26 cellular contexts compared by ENCODE assay signal in the genomic region with DNA sequence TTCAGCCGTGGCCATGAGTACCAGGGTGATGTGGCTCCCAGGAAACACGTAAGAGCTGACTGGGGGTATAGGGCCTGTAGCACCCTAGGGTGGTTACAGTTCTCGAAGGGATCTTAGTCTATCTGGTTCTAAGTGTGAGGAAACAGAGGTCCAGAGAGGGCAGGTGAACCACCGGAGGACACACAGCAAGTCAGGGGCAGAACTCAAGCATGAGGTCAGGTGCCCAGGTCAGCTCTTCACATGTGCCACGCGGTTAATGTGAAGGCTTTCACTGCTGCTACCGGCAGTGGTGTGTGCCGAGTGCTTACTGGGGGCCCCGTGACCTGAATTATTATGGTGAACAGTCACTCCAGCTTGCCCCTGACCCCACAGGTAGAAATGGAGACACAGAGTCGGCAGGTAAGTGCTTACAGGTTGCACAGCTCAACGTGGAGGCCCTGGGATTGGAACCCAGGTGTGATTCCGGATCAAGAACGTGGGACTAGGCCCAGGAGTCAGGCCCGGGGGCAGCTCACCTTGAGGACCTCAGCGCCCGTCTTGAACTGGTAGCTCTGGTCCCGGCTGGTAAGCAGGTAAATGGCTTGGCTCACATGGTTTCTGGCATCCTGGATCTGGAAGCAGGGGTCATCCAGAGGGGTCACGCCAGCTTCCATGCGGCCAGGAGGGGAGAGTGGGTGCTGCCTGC. TPM values are rescaled to one million over a fixed set of nuclear protein-coding genes. Genes with fewer than 3 reads are reported as not detected.
DNase-seq lines count a peak whose midpoint lies in the region; ATAC-seq and TF ChIP-seq lines count a peak whose summit lies in the region.
"Had no signal": no experiment of that assay in that cellular context is flagged by ENCODE, and none has a peak within 500 bp of the region (broad histone marks: within the 10 kb centered on the region; RNA-seq: fewer than 3 reads in every experiment).

No MANE protein-coding gene starts in this region.

- peaks cover 26% of the 10 kb centered on the region for H3K4me1 Mint-ChIP-seq in activated CD8-positive, alpha-beta T cell treated with anti-CD3 and anti-CD28 coated beads, Interleukin-2, amount 10 ng/mL, durations not matched to agents 7 days and 5 days (ENCODE audit: low read depth)
- peaks cover 13% of the 10 kb centered on the region for H3K4me1 Mint-ChIP-seq in activated CD8-positive, alpha-beta T cell treated with anti-CD3 and anti-CD28 coated beads for 36 hours (ENCODE audit: low read depth)
- peaks cover 7% of the 10 kb centered on the region for H3K4me1 Mint-ChIP-seq in T-helper 17 cell

- CTCF ChIA-PET in activated CD8-positive, alpha-beta T cell treated with anti-CD3 and anti-CD28 coated beads, Interleukin-2, amount 10 ng/mL, durations not matched to agents 7 days and 5 days (lab: Charles Lee), result no interaction called here
- CTCF ChIA-PET in activated CD8-positive, alpha-beta T cell treated with anti-CD3 and anti-CD28 coated beads for 36 hours (lab: Charles Lee), result interaction anchor here (1.1 kb wide), 1 partner anchor 39 kb away, joined by 3 read pairs; no protein-coding TSS in a partner anchor

- H3K27ac ChIP-seq in layer of hippocampus (ENCODE audit: low read depth, low read length) (peak overlapping the region; percentile 97), temporal lobe (ENCODE audit: low read depth, low read length) (peak overlapping the region; percentile 99), foreskin keratinocyte (no peak overlapping the region), transverse colon (no peak overlapping the region)

- in situ Hi-C loops in transverse colon (cut with MboI; ENCODE audit: low pct_ligation_motif_present in 1 of 4, low pct_unique_long_range_greater_than_20kb in 1 of 4, low sequenced_read_pairs in 3 of 4), result no loop called here

- POLR2A ChIA-PET in activated CD8-positive, alpha-beta T cell treated with anti-CD3 and anti-CD28 coated beads, Interleukin-2, amount 10 ng/mL, durations not matched to agents 7 days and 5 days (lab: Charles Lee), result no interaction called here
- POLR2A ChIA-PET in activated CD8-positive, alpha-beta T cell treated with anti-CD3 and anti-CD28 coated beads for 36 hours (lab: Charles Lee), result interaction anchor here (0.8 to 1.1 kb wide), 2 partner anchors 13 to 21 kb away, joined by 3 read pairs; no protein-coding TSS in a partner anchor

- no peak for ATAC-seq in activated CD8-positive, alpha-beta T cell treated with anti-CD3 and anti-CD28 coated beads, Interleukin-2, amount 10 ng/mL, durations not matched to agents 7 days and 5 days
- ATAC-seq in activated CD8-positive, alpha-beta T cell treated with anti-CD3 and anti-CD28 coated beads for 36 hours, result no peak
- ATAC-seq in T-helper 17 cell, result no peak
- ATAC-seq in foreskin keratinocyte, result no peak
- ATAC-seq: HCT116; naive thymus-derived CD4-positive, alpha-beta T cell had no signal

- H3K4me3 ChIP-seq in transverse colon, result no peak overlapping the region
- H3K4me3 ChIP-seq: sigmoid colon had no signal

- H3K4me1 ChIP-seq in foreskin keratinocyte (peaks cover 10% of the 10 kb centered on the region), transverse colon (peaks cover 11 to 42% (median 34%) of the 10 kb centered on the region in 4 donors)

- no peak for TF ChIP-seq POLR2A in transverse colon (IDR thresholded peaks at IDR 0.05)

- H3K4me3 Mint-ChIP-seq in activated CD8-positive, alpha-beta T cell treated with anti-CD3 and anti-CD28 coated beads, Interleukin-2, amount 10 ng/mL, durations not matched to agents 7 days and 5 days, result no peak overlapping the region
- no peak overlapping the region for H3K4me3 Mint-ChIP-seq in activated CD8-positive, alpha-beta T cell treated with anti-CD3 and anti-CD28 coated beads for 36 hours
- H3K4me3 Mint-ChIP-seq in T-helper 17 cell, result peak overlapping the region; percentile 58
- H3K4me3 Mint-ChIP-seq: type B pancreatic cell had no signal

- H3K27me3 Mint-ChIP-seq in activated CD8-positive, alpha-beta T cell treated with anti-CD3 and anti-CD28 coated beads, Interleukin-2, amount 10 ng/mL, durations not matched to agents 7 days and 5 days (ENCODE audit: low read depth), result no peaks in the 10 kb centered on the region
- H3K27me3 Mint-ChIP-seq in activated CD8-positive, alpha-beta T cell treated with anti-CD3 and anti-CD28 coated beads for 36 hours, result no peaks in the 10 kb centered on the region
- H3K27me3 Mint-ChIP-seq in T-helper 17 cell, result no peaks in the 10 kb centered on the region
- H3K27me3 Mint-ChIP-seq: brain; naive thymus-derived CD4-positive, alpha-beta T cell; type B pancreatic cell had no signal

- H3K27me3 ChIP-seq in layer of hippocampus (ENCODE audit: control insufficient read depth, insufficient read depth, low read length) (no peaks in the 10 kb centered on the region), foreskin keratinocyte (no peaks in the 10 kb centered on the region), transverse colon (no peaks in the 10 kb centered on the region)
- H3K27me3 ChIP-seq: sigmoid colon had no signal

- DNase-seq in activated CD8-positive, alpha-beta T cell treated with anti-CD3 and anti-CD28 coated beads, Interleukin-2, amount 10 ng/mL, durations not matched to agents 7 days and 5 days, result no peak
- DNase-seq in activated CD8-positive, alpha-beta T cell treated with anti-CD3 and anti-CD28 coated beads for 36 hours, result no peak
- no peak for DNase-seq in T-helper 17 cell
- DNase-seq in activated CD8-positive, alpha-beta memory T cell treated with anti-CD3 and anti-CD28 coated beads, Interleukin-2, amount 50 U/mL, for 4 hours, result no peak
- DNase-seq in foreskin keratinocyte, result no peak
- DNase-seq in transverse colon, result no peak
- DNase-seq: activated CD8-positive, alpha-beta memory T cell treated with anti-CD3 and anti-CD28 coated beads, Interleukin-2, amount 50 U/mL, for 48 hours; activated gamma-delta T cell; effector memory CD4-positive, alpha-beta T cell; foreskin melanocyte; naive thymus-derived CD4-positive, alpha-beta T cell; NCI-H2029 treated with DMSO at 0.1 percent for 48 hours; NCI-H2227 treated with DMSO at 0.1 percent for 48 hours; sigmoid colon; SK-N-SH; stimulated activated CD4-positive, alpha-beta T cell treated with anti-CD3 and anti-CD28 coated beads, Interleukin-15, amount 100 ng/mL, for 24 hours had no signal

- peaks cover 0 to under 1% (median 0%) of the 10 kb centered on the region in 4 donors for H3K36me3 ChIP-seq in transverse colon

- 84% methylated on average over 18 of the region's 19 CpGs; no CpG with 5 or more reads in 1 of the 2 donors for WGBS in transverse colon (ENCODE audit: low coverage in 1 of 2), 2 donors

- no peak for TF ChIP-seq EP300 in transverse colon (IDR thresholded peaks at IDR 0.05; ENCODE audit: low read depth)

- peak overlapping the region; percentile 25 for H3K27ac Mint-ChIP-seq in activated CD8-positive, alpha-beta T cell treated with anti-CD3 and anti-CD28 coated beads, Interleukin-2, amount 10 ng/mL, durations not matched to agents 7 days and 5 days
- H3K27ac Mint-ChIP-seq in activated CD8-positive, alpha-beta T cell treated with anti-CD3 and anti-CD28 coated beads for 36 hours, result no peak overlapping the region
- no peak overlapping the region for H3K27ac Mint-ChIP-seq in T-helper 17 cell
- H3K27ac Mint-ChIP-seq: type B pancreatic cell had no signal

- peaks cover 4% of the 10 kb centered on the region for H3K36me3 Mint-ChIP-seq in activated CD8-positive, alpha-beta T cell treated with anti-CD3 and anti-CD28 coated beads, Interleukin-2, amount 10 ng/mL, durations not matched to agents 7 days and 5 days (ENCODE audit: low read depth)
- no peaks in the 10 kb centered on the region for H3K36me3 Mint-ChIP-seq in activated CD8-positive, alpha-beta T cell treated with anti-CD3 and anti-CD28 coated beads for 36 hours (ENCODE audit: low read depth)
- no peaks in the 10 kb centered on the region for H3K36me3 Mint-ChIP-seq in T-helper 17 cell (ENCODE audit: low read depth)
- H3K36me3 Mint-ChIP-seq: type B pancreatic cell had no signal

- H3K9me3 Mint-ChIP-seq in activated CD8-positive, alpha-beta T cell treated with anti-CD3 and anti-CD28 coated beads, Interleukin-2, amount 10 ng/mL, durations not matched to agents 7 days and 5 days (ENCODE audit: insufficient read depth), result no peaks in the 10 kb centered on the region
- no peaks in the 10 kb centered on the region for H3K9me3 Mint-ChIP-seq in activated CD8-positive, alpha-beta T cell treated with anti-CD3 and anti-CD28 coated beads for 36 hours
- H3K9me3 Mint-ChIP-seq: naive thymus-derived CD4-positive, alpha-beta T cell; type B pancreatic cell had no signal

- H3K9me3 ChIP-seq in T-helper 17 cell (ENCODE audit: control insufficient read depth, low read length, poor library complexity, severe bottlenecking) (no peaks in the 10 kb centered on the region), transverse colon (no peaks in the 10 kb centered on the region)
- H3K9me3 ChIP-seq: sigmoid colon, SK-N-SH had no signal

- intact Hi-C loops in activated CD8-positive, alpha-beta T cell treated with anti-CD3 and anti-CD28 coated beads for 36 hours (cut with micrococcal nuclease), result no loop called here
- intact Hi-C loops in transverse colon (cut with DNase I; ENCODE audit: low total_unique reads), result no loop called here

- no peak for TF ChIP-seq CTCF in activated CD8-positive, alpha-beta T cell treated with anti-CD3 and anti-CD28 coated beads for 36 hours (IDR thresholded peaks at IDR 0.05)
- TF ChIP-seq CTCF in foreskin keratinocyte (conservative IDR thresholded peaks at IDR 0.05), result no peak
- no peak for TF ChIP-seq CTCF in transverse colon (IDR thresholded peaks at IDR 0.05)

RNA-seq across cellular contexts. Expression of a gene that starts 3.1 kb away (rescaled TPM):
- 10 to 100 TPM; 12.3 to 13.1 TPM for total RNA-seq in activated CD8-positive, alpha-beta T cell treated with anti-CD3 and anti-CD28 coated beads, Interleukin-2, amount 10 ng/mL, durations not matched to agents 7 days and 5 days
- 1 to 10 TPM; 3.3 to 3.7 TPM for total RNA-seq in activated CD8-positive, alpha-beta T cell treated with anti-CD3 and anti-CD28 coated beads for 36 hours
- total RNA-seq in T-helper 17 cell, result 10 to 100 TPM; 15.0 to 21.2 TPM
- total RNA-seq in temporal lobe, result 25.6 TPM
- total RNA-seq in foreskin keratinocyte, result 22.5 and 23.6 TPM in 2 replicates
- 27.3 and 27.6 TPM in 2 replicates for polyA plus RNA-seq in foreskin keratinocyte
- 10 to 100 TPM; 28.1 to 75.2 (median 43.7) TPM for total RNA-seq in transverse colon

RNA-seq across cellular contexts. Expression of a gene that starts 4.1 kb away (rescaled TPM):
- total RNA-seq in activated CD8-positive, alpha-beta T cell treated with anti-CD3 and anti-CD28 coated beads, Interleukin-2, amount 10 ng/mL, durations not matched to agents 7 days and 5 days, result not detected
- not detected for total RNA-seq in activated CD8-positive, alpha-beta T cell treated with anti-CD3 and anti-CD28 coated beads for 36 hours
- total RNA-seq in T-helper 17 cell (not detected), temporal lobe (not detected), foreskin keratinocyte (47.9 and 80.8 TPM in 2 replicates), transverse colon (100 to 1,000 TPM in 3 of 4 donors, 10 to 100 TPM in 1; 88.0 to 450 (median 252) TPM)
- 77.8 and 118 TPM in 2 replicates for polyA plus RNA-seq in foreskin keratinocyte
- total RNA-seq: naive thymus-derived CD4-positive, alpha-beta T cell; RPMI7951; sigmoid colon; T-helper 2 cell treated with Interferon-gamma antibody and Interleukin-4, amounts not matched to agents 100 ng/mL and 5 ng/mL, for 36 hours had no signal
- polyA plus RNA-seq: naive thymus-derived CD4-positive, alpha-beta T cell; SK-N-SH had no signal

RNA-seq across cellular contexts. Expression of a gene that starts 11.2 kb away (rescaled TPM):
- not detected for total RNA-seq in activated CD8-positive, alpha-beta T cell treated with anti-CD3 and anti-CD28 coated beads, Interleukin-2, amount 10 ng/mL, durations not matched to agents 7 days and 5 days
- not detected for total RNA-seq in activated CD8-positive, alpha-beta T cell treated with anti-CD3 and anti-CD28 coated beads for 36 hours
- total RNA-seq in T-helper 17 cell (not detected), temporal lobe (not detected), foreskin keratinocyte (not detected in 2 replicates), transverse colon (not detected)
- not detected in 2 replicates for polyA plus RNA-seq in foreskin keratinocyte
- total RNA-seq: esophagus mucosa; MCF 10A; naive thymus-derived CD4-positive, alpha-beta T cell; RPMI7951; sigmoid colon; T-helper 2 cell treated with Interferon-gamma antibody and Interleukin-4, amounts not matched to agents 100 ng/mL and 5 ng/mL, for 36 hours had no signal
- polyA plus RNA-seq: adipose tissue; naive thymus-derived CD4-positive, alpha-beta T cell had no signal

RNA-seq across cellular contexts. Expression of a gene that starts 32.4 kb away (rescaled TPM):
- 10 to 100 TPM; 14.0 to 14.9 TPM for total RNA-seq in activated CD8-positive, alpha-beta T cell treated with anti-CD3 and anti-CD28 coated beads, Interleukin-2, amount 10 ng/mL, durations not matched to agents 7 days and 5 days
- total RNA-seq in activated CD8-positive, alpha-beta T cell treated with anti-CD3 and anti-CD28 coated beads for 36 hours, result 10 to 100 TPM; 10.9 to 12.8 TPM
- 10 to 100 TPM; 10.1 to 15.8 TPM for total RNA-seq in T-helper 17 cell
- 8.1 TPM for total RNA-seq in temporal lobe
- 8.5 and 8.8 TPM in 2 replicates for total RNA-seq in foreskin keratinocyte
- 4.2 and 5.5 TPM in 2 replicates for polyA plus RNA-seq in foreskin keratinocyte
- total RNA-seq in transverse colon, result 10 to 100 TPM in 3 of 4 donors, 1 to 10 TPM in 1; 9.7 to 31.2 (median 11.6) TPM

RNA-seq across cellular contexts. Expression of a gene that starts 47.8 kb away (rescaled TPM):
- 10 to 100 TPM; 92.2 to 95.7 TPM for total RNA-seq in activated CD8-positive, alpha-beta T cell treated with anti-CD3 and anti-CD28 coated beads, Interleukin-2, amount 10 ng/mL, durations not matched to agents 7 days and 5 days
- total RNA-seq in activated CD8-positive, alpha-beta T cell treated with anti-CD3 and anti-CD28 coated beads for 36 hours, result 10 to 100 TPM; 63.7 to 64.8 TPM
- total RNA-seq in T-helper 17 cell, result 100 to 1,000 TPM in 1 of 2 donors, 10 to 100 TPM in 1; 91.9 to 108 TPM
- total RNA-seq in temporal lobe, result 55.8 TPM
- total RNA-seq in foreskin keratinocyte, result 47.7 and 53.0 TPM in 2 replicates
- polyA plus RNA-seq in foreskin keratinocyte, result 22.3 and 29.2 TPM in 2 replicates
- total RNA-seq in transverse colon, result 10 to 100 TPM; 50.2 to 88.4 (median 74.0) TPM

Comparison
In these comparisons a context has a peak if more than half of its experiments do, and no peak if none do; other contexts are left out.
1. H3K27ac ChIP-seq: peak in layer of hippocampus (single experiment) and temporal lobe (single experiment); none in foreskin keratinocyte (single experiment) and transverse colon (0 of 4).
2. RNA of a gene that starts 4.1 kb away (total RNA-seq): 88.0 to 450 TPM in transverse colon and 47.9 to 80.8 TPM in foreskin keratinocyte; not detected in activated CD8-positive, alpha-beta T cell treated with anti-CD3 and anti-CD28 coated beads, Interleukin-2, amount 10 ng/mL, durations not matched to agents 7 days and 5 days, not detected in activated CD8-positive, alpha-beta T cell treated with anti-CD3 and anti-CD28 coated beads for 36 hours, not detected in T-helper 17 cell and not detected in temporal lobe (single experiment); every median in the first group is over 10 times any median in the second.